In the genomic region with DNA sequence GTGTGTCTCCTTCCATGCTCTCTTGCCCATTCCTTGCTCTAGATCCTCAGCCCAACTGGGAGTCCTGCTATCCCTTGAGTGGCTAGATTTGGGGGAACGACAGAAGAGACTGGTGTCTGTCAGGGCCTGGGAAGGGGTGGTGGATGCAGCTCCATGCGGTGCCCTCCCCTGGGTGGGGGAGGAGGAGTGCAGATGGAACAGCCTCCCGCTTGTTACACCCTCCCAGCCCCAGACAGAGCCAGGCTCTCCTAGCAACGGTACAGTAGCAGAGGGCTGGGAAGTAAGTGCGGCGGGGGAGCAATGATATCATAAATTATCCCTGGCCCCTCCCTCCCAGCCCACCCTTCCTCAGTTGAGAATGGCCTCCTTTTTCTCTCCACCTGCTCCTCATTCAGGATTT, we compare ENCODE assay signal across 19 cellular contexts. TPM values are rescaled to one million over a fixed set of nuclear protein-coding genes. Genes with fewer than 3 reads are reported as not detected.
DNase-seq lines count a peak whose midpoint lies in the region; ATAC-seq, FAIRE-seq and TF ChIP-seq lines count a peak whose summit lies in the region.
"Had no signal": no experiment of that assay in that cellular context is flagged by ENCODE, and none has a peak within 500 bp of the region (broad histone marks: within the 10 kb centered on the region; RNA-seq: fewer than 3 reads in every experiment).

No MANE protein-coding gene starts in this region.

- no peak for ATAC-seq in HG02798 (IDR thresholded peaks at IDR 0.05; ENCODE audit: poor library complexity, unreplicated experiment)
- ATAC-seq: SK-N-SH treated with all-trans-retinoic acid at 6 μM for 48 hours had no signal

- no peak for TF ChIP-seq CTCF in brain microvascular endothelial cell (IDR thresholded peaks at IDR 0.05; ENCODE audit: low read depth, low read length, missing control alignments)

- peaks cover 45% of the 10 kb centered on the region for H3K27me3 ChIP-seq in brain microvascular endothelial cell (replicated peaks)

- no peak overlapping the region for H3K4me3 ChIP-seq in brain microvascular endothelial cell (ENCODE audit: low read depth, low read length)

- H3K27ac ChIP-seq in caudate nucleus (ENCODE audit: low read depth, low read length) (peak overlapping the region; percentile 67), brain microvascular endothelial cell (no peak overlapping the region)

- H3K36me3 ChIP-seq in brain microvascular endothelial cell (replicated peaks): no peaks in the 10 kb centered on the region

- peak; percentile 20 for DNase-seq in NCI-H2171 treated with DMSO at 0.1 percent for 48 hours (lab: John Stamatoyannopoulos, UW)
- no peak for DNase-seq in NCI-H2171 (lab: John Stamatoyannopoulos, UW)
- DNase-seq in NCI-H2227 (lab: John Stamatoyannopoulos, UW; ENCODE audit: unreplicated experiment): peak; percentile 53
- peak in 49 of 61 donors; percentile 17 to 89 (median 55) for DNase-seq in caudate nucleus (lab: John Stamatoyannopoulos, UW)
- peak in 39 of 56 donors; percentile 28 to 86 (median 61) for DNase-seq in nucleus accumbens (lab: John Stamatoyannopoulos, UW)
- no peak for DNase-seq in GM12892 (ENCODE audit: insufficient read length)
- DNase-seq in brain microvascular endothelial cell: no peak
- DNase-seq: COR-L47, DMS79, MV-4-11, NCI-H1436 treated with DMSO at 0.1 percent for 48 hours, NCI-H2107, NCI-H774, SHP77 had no signal

- TF ChIP-seq POLR2A in GM12892 (IDR thresholded peaks at IDR 0.05; ENCODE audit: low read depth, low read length): no peak

- no peak for FAIRE-seq in GM12892 (lab: Jason Lieb, UNC)
- FAIRE-seq: GM12891, H54, RCC 7860 had no signal

- in situ Hi-C loops in brain microvascular endothelial cell (cut with HindIII; ENCODE audit: low pct_ligation_motif_present, low sequenced_read_pairs): no loop called here

RNA-seq across cellular contexts. Expression of a gene that starts 37.2 kb away (rescaled TPM):
- polyA plus RNA-seq in GM12892 (2012; ENCODE audit: missing spikeins): 0.85 TPM

Comparison
In these comparisons a context has a peak if more than half of its experiments do, and no peak if none do; other contexts are left out.
1. DNase-seq: peak in NCI-H2171 treated with DMSO at 0.1 percent for 48 hours (single experiment), NCI-H2227 (single experiment), caudate nucleus (49 of 61) and nucleus accumbens (39 of 56); none in NCI-H2171 (single experiment), GM12892 (single experiment) and brain microvascular endothelial cell (single experiment).